In genomic region chr2:119158563-119159347, GRCh38 we compare ENCODE assay signal across 11 cellular contexts. TPM values are rescaled to one million over a fixed set of nuclear protein-coding genes. Genes with fewer than 3 reads are reported as not detected.
DNase-seq lines count a peak whose midpoint lies in the region; ATAC-seq, FAIRE-seq and TF ChIP-seq lines count a peak whose summit lies in the region.
"Had no signal": no experiment of that assay in that cellular context is flagged by ENCODE, and none has a peak within 500 bp of the region (broad histone marks: within the 10 kb centered on the region; RNA-seq: fewer than 3 reads in every experiment).

C1QL2 (minus strand) TSS chr2:119158751; CDS start chr2:119158269, 482 bp downstream.

- TF ChIP-seq POLR2A in HepG2 (IDR thresholded peaks at IDR 0.05; ENCODE audit: insufficient read depth in 1 of 2, low read depth in 2 of 2, low read length in 2 of 2) (no peak), right lobe of liver (IDR thresholded peaks at IDR 0.05) (no peak), testis (IDR thresholded peaks at IDR 0.05) (no peak)

- H3K9me3 ChIP-seq in HepG2 (ENCODE audit: low read length) (no peaks in the 10 kb centered on the region), right lobe of liver (no peaks in the 10 kb centered on the region), testis (no peaks in the 10 kb centered on the region)
- H3K9me3 ChIP-seq: thoracic aorta had no signal

- ATAC-seq in HepG2 (peak; percentile 32; the same call in 2 of the 3 replicates), right lobe of liver (no peak)

- H4K20me1 ChIP-seq in HepG2 (ENCODE audit: insufficient read depth, low read length) = no peaks in the 10 kb centered on the region

- TF ChIP-seq RAD21 in HepG2 (CRISPR knock-in tag; IDR thresholded peaks at IDR 0.05) = no peak

- POLR2A ChIA-PET in HepG2 (lab: Yijun Ruan, JAX) = no interaction called here

- in situ Hi-C loops in HepG2 (cut with HindIII; ENCODE audit: extremely low pct_ligation_motif_present, low pct_unique_long_range_greater_than_20kb) = no loop called here

- DNase-seq in HepG2 (ENCODE audit: low spot score) (no peak), right lobe of liver (no peak), NCI-H69 (lab: John Stamatoyannopoulos, UW) (peak; percentile 61), testis (peak; percentile 63), SHP77 treated with DMSO at 0.1 percent for 48 hours (lab: John Stamatoyannopoulos, UW) (no peak), germinal center (ENCODE audit: low spot score) (no peak)
- DNase-seq in stimulated activated naive CD4-positive, alpha-beta T cell treated with Interleukin-2 at 50 U/mL for 16 hours (lab: John Stamatoyannopoulos, UW) = no peak
- DNase-seq: CD4-positive, alpha-beta T cell had no signal

- FAIRE-seq in HepG2 (lab: Jason Lieb, UNC) = no peak
- FAIRE-seq: GM12892 had no signal

- H3K4me2 ChIP-seq in HepG2 (ENCODE audit: low read depth, low read length) = no peak within 1 kb of the TSS

- no peaks in the 10 kb centered on the region for H3K79me2 ChIP-seq in HepG2 (ENCODE audit: insufficient read depth, low read length)

- TF ChIP-seq EP300 in HepG2 (IDR thresholded peaks at IDR 0.05; ENCODE audit: low read depth in 2 of 2, low read length in 2 of 2) (no peak), HepG2 (CRISPR knock-in tag; IDR thresholded peaks at IDR 0.05; ENCODE audit: borderline replicate concordance) (no peak)

- TF ChIP-seq CTCF in HepG2 (CRISPR knock-in tag; IDR thresholded peaks at IDR 0.05) (no peak), right lobe of liver (IDR thresholded peaks at IDR 0.05) (no peak), testis (IDR thresholded peaks at IDR 0.05) (peak in 1 of 3 experiments; percentile 25)

- CTCF ChIA-PET in HepG2 (lab: Yijun Ruan, JAX; ENCODE audit: low intra/inter-chr PET ratio, low total read pairs) = no interaction called here

- H3K4me1 ChIP-seq in HepG2 (ENCODE audit: insufficient read depth, low read length) = no peaks in the 10 kb centered on the region
- H3K4me1 ChIP-seq in right lobe of liver = peaks cover 0 to 7% (median 0%) of the 10 kb centered on the region in 4 donors
- peaks cover 6% of the 10 kb centered on the region for H3K4me1 ChIP-seq in testis

- H3K9ac ChIP-seq in HepG2 (ENCODE audit: insufficient read depth, low read depth, low read length) = no peak within 1 kb of the TSS

- intact Hi-C loops in HepG2 (cut with micrococcal nuclease; ENCODE audit: unreplicated experiment) = no loop called here
- intact Hi-C loops in right lobe of liver (cut with DNase I) = no loop called here
- intact Hi-C loops in testis (cut with DNase I; ENCODE audit: low total_unique reads) = no loop called here

- H3K4me3 ChIP-seq in HepG2 (replicated peaks in 1 of 3; ENCODE audit: insufficient read depth in 1 of 3, low read depth in 2 of 3, low read length in 3 of 3) = no peak within 1 kb of the TSS
- no peak within 1 kb of the TSS for H3K4me3 ChIP-seq in right lobe of liver
- peak within 1 kb of the TSS; percentile 30 for H3K4me3 ChIP-seq in iPS-11a (ENCODE audit: low read depth, low read length)
- peak within 1 kb of the TSS in 1 of 2 donors; percentile 33 for H3K4me3 ChIP-seq in testis
- H3K4me3 ChIP-seq: thoracic aorta had no signal

- peaks cover 12 to 64% of the 10 kb centered on the region in 2 experiments; a peak in 4 of 5 replicates for H3K27me3 ChIP-seq in HepG2 (ENCODE audit: control insufficient read depth in 1 of 2, insufficient read depth in 2 of 2, low read length in 2 of 2)
- H3K27me3 ChIP-seq in right lobe of liver = peaks cover 0 to 7% of the 10 kb centered on the region in 2 donors
- H3K27me3 ChIP-seq in testis = no peaks in the 10 kb centered on the region

- H3K36me3 ChIP-seq in HepG2 (replicated peaks in 1 of 2; ENCODE audit: control insufficient read depth in 1 of 2, insufficient read depth in 2 of 2, low read length in 2 of 2) (no peaks in the 10 kb centered on the region), right lobe of liver (no peaks in the 10 kb centered on the region), testis (ENCODE audit: low read depth, missing control alignments) (no peaks in the 10 kb centered on the region)
- H3K36me3 ChIP-seq: thoracic aorta had no signal

- H2AFZ ChIP-seq in HepG2 (ENCODE audit: low read length) = no peak within 1 kb of the TSS

- no peak within 1 kb of the TSS for H3K27ac ChIP-seq in HepG2 (ENCODE audit: extremely low read length, insufficient read depth, low read length)
- no peak within 1 kb of the TSS for H3K27ac ChIP-seq in right lobe of liver
- no peak within 1 kb of the TSS for H3K27ac ChIP-seq in testis
- H3K27ac ChIP-seq: thoracic aorta had no signal

- 44% methylated on average over 24 of the region's 71 CpGs for WGBS in HepG2 (ENCODE audit: low lambda C conversion rate)
- WGBS in right lobe of liver (ENCODE audit: insufficient coverage, low coverage, low lambda C conversion rate, missing lambda C conversion rate) = 21% methylated on average over 9 of the region's 71 CpGs
- 7 to 35% methylated on average over 4 to 20 of the region's 71 CpGs for WGBS in testis, 2 donors

- no TSS peak for BruUV-seq in HepG2 (replicated peaks; lab: Mats Ljungman, UMichigan)

TF ChIP-seq in HepG2, 621 proteins besides CTCF, POLR2A, EP300 and RAD21:
- TF ChIP-seq ZNF460 (CRISPR knock-in tag; IDR thresholded peaks at IDR 0.05; ENCODE audit: borderline replicate concordance) (no peak), ZNF775 (CRISPR knock-in tag; IDR thresholded peaks at IDR 0.05; ENCODE audit: borderline replicate concordance) (no peak), ZNF772 (CRISPR knock-in tag; IDR thresholded peaks at IDR 0.05) (no peak), ZNF33A (CRISPR knock-in tag; IDR thresholded peaks at IDR 0.05; ENCODE audit: borderline replicate concordance) (no peak), KLF13 (CRISPR knock-in tag; IDR thresholded peaks at IDR 0.05) (no peak), DPF2 (CRISPR knock-in tag; IDR thresholded peaks at IDR 0.05; ENCODE audit: borderline replicate concordance, low read depth) (no peak), ZNF326 (CRISPR knock-in tag; IDR thresholded peaks at IDR 0.05; ENCODE audit: borderline replicate concordance) (no peak), PRMT3 (CRISPR knock-in tag; IDR thresholded peaks at IDR 0.05; ENCODE audit: borderline replicate concordance, low read depth) (no peak), ZNF530 (CRISPR knock-in tag; IDR thresholded peaks at IDR 0.05; ENCODE audit: low read depth) (no peak), ZNF557 (CRISPR knock-in tag; IDR thresholded peaks at IDR 0.05) (no peak)
TF ChIP-seq in HepG2: peak in this region for 0.

RNA-seq across cellular contexts. Expression of gene C1QL2, which starts in this region (rescaled TPM):
- not detected in 2 replicates for total RNA-seq in HepG2 (2016; rRNA removed; fragmentation: Illumina TruSeq; extraction: Trizol)
- not detected in 2 replicates for total RNA-seq in HepG2 (2016; cell fraction: cytosol; rRNA removed; fragmentation: Illumina TruSeq; extraction: Trizol; ENCODE audit: low read depth)
- total RNA-seq in HepG2 (2016; cell fraction: insoluble cytoplasmic fraction; rRNA removed; fragmentation: Illumina TruSeq; extraction: Trizol) = not detected in 2 replicates
- total RNA-seq in HepG2 (2016; cell fraction: membrane; rRNA removed; fragmentation: Illumina TruSeq; extraction: Trizol) = not detected in 2 replicates
- not detected in 2 replicates for total RNA-seq in HepG2 (2016; cell fraction: nucleus; rRNA removed; fragmentation: Illumina TruSeq; extraction: Trizol)
- not detected in 2 replicates for polyA plus RNA-seq in HepG2 (2011; rRNA removed)
- not detected in 2 replicates for polyA plus RNA-seq in HepG2 (2011; cell fraction: cytosol; rRNA removed)
- not detected in 2 replicates for polyA plus RNA-seq in HepG2 (2011; cell fraction: nucleus; rRNA removed)
- not detected in 2 replicates for polyA plus RNA-seq in HepG2 (2012)
- not detected in 2 replicates for polyA plus RNA-seq in HepG2 (2016; cell fraction: cytosol; fragmentation: Illumina TruSeq; extraction: Trizol; ENCODE audit: low read depth)
- not detected in 2 replicates for polyA plus RNA-seq in HepG2 (2016; cell fraction: insoluble cytoplasmic fraction; fragmentation: Illumina TruSeq; extraction: Trizol; ENCODE audit: low read depth)
- polyA plus RNA-seq in HepG2 (2016; cell fraction: membrane; fragmentation: Illumina TruSeq; extraction: Trizol; ENCODE audit: low read depth) = not detected in 2 replicates
- not detected in 2 replicates for polyA plus RNA-seq in HepG2 (2016; cell fraction: nucleus; fragmentation: Illumina TruSeq; extraction: Trizol; ENCODE audit: insufficient read depth, low read depth)
- polyA minus RNA-seq in HepG2 (2011; rRNA and poly(A)+ RNA removed; ENCODE audit: low replicate concordance) = not detected in 2 replicates
- polyA minus RNA-seq in HepG2 (2011; cell fraction: cytosol; rRNA and poly(A)+ RNA removed) = not detected in 2 replicates
- polyA minus RNA-seq in HepG2 (2011; cell fraction: nucleus; rRNA and poly(A)+ RNA removed) = not detected in 2 replicates
- total RNA-seq in right lobe of liver = not detected
- 1 to 10 TPM in 1 of 2 donors, under 1 TPM in 1; 0.55 to 1.2 TPM for total RNA-seq in testis
- not detected for polyA plus RNA-seq in testis (ENCODE audit: insufficient read depth, low read depth, low replicate concordance)
- total RNA-seq: CD4-positive, alpha-beta T cell; thoracic aorta had no signal

Comparison
In these comparisons a context has a peak if more than half of its experiments do, and no peak if none do; other contexts are left out.
1. Peak in ATAC-seq in HepG2; RNA of the gene not detected or under 1 TPM.
2. DNase-seq: peak in NCI-H69 (single experiment) and testis (single experiment); none in HepG2 (single experiment), right lobe of liver (0 of 3), stimulated activated naive CD4-positive, alpha-beta T cell treated with Interleukin-2 at 50 U/mL for 16 hours (single experiment), SHP77 treated with DMSO at 0.1 percent for 48 hours (single experiment) and germinal center (single experiment).